ENCODE assay signal across 1 cellular context in the genomic region with DNA sequence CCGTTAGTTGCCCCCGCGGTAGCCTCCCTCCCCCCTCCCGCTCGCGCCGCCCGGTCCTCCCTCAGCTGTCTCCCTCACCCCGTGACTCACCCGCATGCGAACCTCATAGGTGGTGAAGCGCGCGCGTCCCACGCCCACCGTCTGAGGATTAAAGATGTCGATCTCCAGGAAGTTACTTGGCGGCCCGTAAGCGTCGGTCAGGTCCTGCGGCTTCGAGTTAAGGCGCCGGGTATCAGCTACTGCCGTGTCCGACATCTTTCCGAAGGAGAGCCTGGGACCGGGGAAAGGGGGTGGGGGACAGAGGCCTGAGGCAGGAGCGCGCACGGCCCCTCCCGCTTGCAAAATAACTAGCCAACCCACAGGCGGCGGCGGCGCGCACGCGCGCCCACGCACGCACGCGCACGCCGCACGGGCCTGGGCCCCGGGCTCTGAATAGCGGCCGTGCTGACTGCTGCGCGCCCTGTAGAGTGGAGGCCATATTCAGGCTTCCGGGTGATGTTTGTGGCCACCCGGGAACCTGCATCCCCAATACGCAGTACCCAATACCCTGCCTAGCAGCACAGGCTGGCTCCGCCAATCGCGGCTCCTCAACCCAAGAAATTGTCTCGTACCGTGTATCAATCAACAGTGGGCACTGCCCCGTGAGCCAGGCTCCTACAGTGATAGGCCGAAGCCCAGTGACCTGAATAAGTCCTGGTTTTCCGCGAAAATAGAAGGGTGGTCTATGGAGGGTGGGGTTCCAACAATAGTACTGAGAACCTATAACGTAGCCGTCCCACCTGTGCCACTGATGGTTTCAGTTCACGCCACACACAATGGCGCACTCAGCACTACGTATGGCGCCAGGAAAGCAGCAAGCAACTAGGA.
TF ChIP-seq lines count a peak whose summit lies in the region.

A gene (minus strand): TSS at position 283 of the 867 bp plus-strand sequence. CDS start 28 bp downstream, at position 255.

TF ChIP-seq in K562, 482 proteins besides CTCF, POLR2A, EP300 and RAD21 (continued from another document and continues in another):
- TF ChIP-seq, protein P1, sequence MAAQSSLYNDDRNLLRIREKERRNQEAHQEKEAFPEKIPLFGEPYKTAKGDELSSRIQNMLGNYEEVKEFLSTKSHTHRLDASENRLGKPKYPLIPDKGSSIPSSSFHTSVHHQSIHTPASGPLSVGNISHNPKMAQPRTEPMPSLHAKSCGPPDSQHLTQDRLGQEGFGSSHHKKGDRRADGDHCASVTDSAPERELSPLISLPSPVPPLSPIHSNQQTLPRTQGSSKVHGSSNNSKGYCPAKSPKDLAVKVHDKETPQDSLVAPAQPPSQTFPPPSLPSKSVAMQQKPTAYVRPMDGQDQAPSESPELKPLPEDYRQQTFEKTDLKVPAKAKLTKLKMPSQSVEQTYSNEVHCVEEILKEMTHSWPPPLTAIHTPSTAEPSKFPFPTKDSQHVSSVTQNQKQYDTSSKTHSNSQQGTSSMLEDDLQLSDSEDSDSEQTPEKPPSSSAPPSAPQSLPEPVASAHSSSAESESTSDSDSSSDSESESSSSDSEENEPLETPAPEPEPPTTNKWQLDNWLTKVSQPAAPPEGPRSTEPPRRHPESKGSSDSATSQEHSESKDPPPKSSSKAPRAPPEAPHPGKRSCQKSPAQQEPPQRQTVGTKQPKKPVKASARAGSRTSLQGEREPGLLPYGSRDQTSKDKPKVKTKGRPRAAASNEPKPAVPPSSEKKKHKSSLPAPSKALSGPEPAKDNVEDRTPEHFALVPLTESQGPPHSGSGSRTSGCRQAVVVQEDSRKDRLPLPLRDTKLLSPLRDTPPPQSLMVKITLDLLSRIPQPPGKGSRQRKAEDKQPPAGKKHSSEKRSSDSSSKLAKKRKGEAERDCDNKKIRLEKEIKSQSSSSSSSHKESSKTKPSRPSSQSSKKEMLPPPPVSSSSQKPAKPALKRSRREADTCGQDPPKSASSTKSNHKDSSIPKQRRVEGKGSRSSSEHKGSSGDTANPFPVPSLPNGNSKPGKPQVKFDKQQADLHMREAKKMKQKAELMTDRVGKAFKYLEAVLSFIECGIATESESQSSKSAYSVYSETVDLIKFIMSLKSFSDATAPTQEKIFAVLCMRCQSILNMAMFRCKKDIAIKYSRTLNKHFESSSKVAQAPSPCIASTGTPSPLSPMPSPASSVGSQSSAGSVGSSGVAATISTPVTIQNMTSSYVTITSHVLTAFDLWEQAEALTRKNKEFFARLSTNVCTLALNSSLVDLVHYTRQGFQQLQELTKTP (IDR thresholded peaks at IDR 0.05; ENCODE audit: low read depth in 1 of 2, partially characterized antibody in 2 of 2): no peak
- TF ChIP-seq RUNX1 (IDR thresholded peaks at IDR 0.05; ENCODE audit: low read depth) (no peak), ATF1 (CRISPR knock-in tag; IDR thresholded peaks at IDR 0.05) (peak; percentile 65), ATF1 (tag; IDR thresholded peaks at IDR 0.05) (peak; percentile 88), XRCC5 (IDR thresholded peaks at IDR 0.05; ENCODE audit: low read depth, low read length) (peak; percentile 98), ZNF212 (CRISPR knock-in tag; IDR thresholded peaks at IDR 0.05) (no peak), ZNF41 (CRISPR knock-in tag; conservative IDR thresholded peaks at IDR 0.05) (0 out of 2 replicates have a peak, but pooled peaks have one; percentile 12), POLR2G (IDR thresholded peaks at IDR 0.05; ENCODE audit: low read depth, low read length) (peak; percentile 82), NBN (IDR thresholded peaks at IDR 0.05; ENCODE audit: low read depth) (no peak), NCOA1 (IDR thresholded peaks at IDR 0.05; ENCODE audit: low read depth) (peak; percentile 74), HNRNPK (IDR thresholded peaks at IDR 0.05; ENCODE audit: low read depth, low read length, poor library complexity, severe bottlenecking) (peak; percentile 72), TOE1 (IDR thresholded peaks at IDR 0.05; ENCODE audit: borderline replicate concordance) (peak; percentile 76), TOE1 (CRISPR knock-in tag; IDR thresholded peaks at IDR 0.05; ENCODE audit: borderline replicate concordance, low read depth) (no peak), NFIC (IDR thresholded peaks at IDR 0.05) (peak; percentile 29), NCOA6 (IDR thresholded peaks at IDR 0.05) (peak; percentile 88), ARID1B (IDR thresholded peaks at IDR 0.05) (peak; percentile 22; the same call in 1 of the 2 replicates), CBFA2T3 (IDR thresholded peaks at IDR 0.05) (peak; percentile 99), TEAD1 (CRISPR knock-in tag; IDR thresholded peaks at IDR 0.05) (0 out of 4 replicates have a peak, but pooled peaks of 1 of the 2 experiments have one; percentile 33), THRAP3 (IDR thresholded peaks at IDR 0.05; ENCODE audit: borderline replicate concordance) (no peak), PCBP1 (IDR thresholded peaks at IDR 0.05; ENCODE audit: low read depth, low read length, poor library complexity, severe bottlenecking) (peak; percentile 88), GTF2E2 (tag; IDR thresholded peaks at IDR 0.05) (0 out of 2 replicates have a peak, but pooled peaks have one; percentile 45), ZFX (CRISPR knock-in tag; IDR thresholded peaks at IDR 0.05) (peak; percentile 22; the same call in 1 of the 2 replicates), NEUROD1 (IDR thresholded peaks at IDR 0.05; ENCODE audit: borderline replicate concordance, low read depth, low read length, partially characterized antibody) (peak; percentile 27), RBFOX2 (IDR thresholded peaks at IDR 0.05; ENCODE audit: low read depth, low read length) (peak; percentile 80), RFX5 (IDR thresholded peaks at IDR 0.05; ENCODE audit: low read depth, low read length) (peak; percentile 89), SMAD4 (CRISPR knock-in tag; conservative IDR thresholded peaks at IDR 0.05) (peak; percentile 95), SP1 (CRISPR knock-in tag; IDR thresholded peaks at IDR 0.05) (0 out of 2 replicates have a peak, but pooled peaks have one; percentile 29), HNRNPL (IDR thresholded peaks at IDR 0.05; ENCODE audit: low read depth, low read length) (0 out of 2 replicates have a peak, but pooled peaks have one; percentile 63), ARNT (IDR thresholded peaks at IDR 0.05) (no peak)
- TF ChIP-seq, protein P2, sequence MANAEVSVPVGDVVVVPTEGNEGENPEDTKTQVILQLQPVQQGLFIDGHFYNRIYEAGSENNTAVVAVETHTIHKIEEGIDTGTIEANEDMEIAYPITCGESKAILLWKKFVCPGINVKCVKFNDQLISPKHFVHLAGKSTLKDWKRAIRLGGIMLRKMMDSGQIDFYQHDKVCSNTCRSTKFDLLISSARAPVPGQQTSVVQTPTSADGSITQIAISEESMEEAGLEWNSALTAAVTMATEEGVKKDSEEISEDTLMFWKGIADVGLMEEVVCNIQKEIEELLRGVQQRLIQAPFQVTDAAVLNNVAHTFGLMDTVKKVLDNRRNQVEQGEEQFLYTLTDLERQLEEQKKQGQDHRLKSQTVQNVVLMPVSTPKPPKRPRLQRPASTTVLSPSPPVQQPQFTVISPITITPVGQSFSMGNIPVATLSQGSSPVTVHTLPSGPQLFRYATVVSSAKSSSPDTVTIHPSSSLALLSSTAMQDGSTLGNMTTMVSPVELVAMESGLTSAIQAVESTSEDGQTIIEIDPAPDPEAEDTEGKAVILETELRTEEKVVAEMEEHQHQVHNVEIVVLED (CRISPR knock-in tag; IDR thresholded peaks at IDR 0.05): peak; percentile 99
- TF ChIP-seq, protein P3, sequence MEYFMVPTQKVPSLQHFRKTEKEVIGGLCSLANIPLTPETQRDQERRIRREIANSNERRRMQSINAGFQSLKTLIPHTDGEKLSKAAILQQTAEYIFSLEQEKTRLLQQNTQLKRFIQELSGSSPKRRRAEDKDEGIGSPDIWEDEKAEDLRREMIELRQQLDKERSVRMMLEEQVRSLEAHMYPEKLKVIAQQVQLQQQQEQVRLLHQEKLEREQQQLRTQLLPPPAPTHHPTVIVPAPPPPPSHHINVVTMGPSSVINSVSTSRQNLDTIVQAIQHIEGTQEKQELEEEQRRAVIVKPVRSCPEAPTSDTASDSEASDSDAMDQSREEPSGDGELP (CRISPR knock-in tag; IDR thresholded peaks at IDR 0.05; ENCODE audit: borderline replicate concordance): peak; percentile 90
- TF ChIP-seq, protein P4, sequence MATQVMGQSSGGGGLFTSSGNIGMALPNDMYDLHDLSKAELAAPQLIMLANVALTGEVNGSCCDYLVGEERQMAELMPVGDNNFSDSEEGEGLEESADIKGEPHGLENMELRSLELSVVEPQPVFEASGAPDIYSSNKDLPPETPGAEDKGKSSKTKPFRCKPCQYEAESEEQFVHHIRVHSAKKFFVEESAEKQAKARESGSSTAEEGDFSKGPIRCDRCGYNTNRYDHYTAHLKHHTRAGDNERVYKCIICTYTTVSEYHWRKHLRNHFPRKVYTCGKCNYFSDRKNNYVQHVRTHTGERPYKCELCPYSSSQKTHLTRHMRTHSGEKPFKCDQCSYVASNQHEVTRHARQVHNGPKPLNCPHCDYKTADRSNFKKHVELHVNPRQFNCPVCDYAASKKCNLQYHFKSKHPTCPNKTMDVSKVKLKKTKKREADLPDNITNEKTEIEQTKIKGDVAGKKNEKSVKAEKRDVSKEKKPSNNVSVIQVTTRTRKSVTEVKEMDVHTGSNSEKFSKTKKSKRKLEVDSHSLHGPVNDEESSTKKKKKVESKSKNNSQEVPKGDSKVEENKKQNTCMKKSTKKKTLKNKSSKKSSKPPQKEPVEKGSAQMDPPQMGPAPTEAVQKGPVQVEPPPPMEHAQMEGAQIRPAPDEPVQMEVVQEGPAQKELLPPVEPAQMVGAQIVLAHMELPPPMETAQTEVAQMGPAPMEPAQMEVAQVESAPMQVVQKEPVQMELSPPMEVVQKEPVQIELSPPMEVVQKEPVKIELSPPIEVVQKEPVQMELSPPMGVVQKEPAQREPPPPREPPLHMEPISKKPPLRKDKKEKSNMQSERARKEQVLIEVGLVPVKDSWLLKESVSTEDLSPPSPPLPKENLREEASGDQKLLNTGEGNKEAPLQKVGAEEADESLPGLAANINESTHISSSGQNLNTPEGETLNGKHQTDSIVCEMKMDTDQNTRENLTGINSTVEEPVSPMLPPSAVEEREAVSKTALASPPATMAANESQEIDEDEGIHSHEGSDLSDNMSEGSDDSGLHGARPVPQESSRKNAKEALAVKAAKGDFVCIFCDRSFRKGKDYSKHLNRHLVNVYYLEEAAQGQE (CRISPR knock-in tag; IDR thresholded peaks at IDR 0.05; ENCODE audit: low read depth): 0 out of 2 replicates have a peak, but pooled peaks have one; percentile 36
- TF ChIP-seq, protein P5, sequence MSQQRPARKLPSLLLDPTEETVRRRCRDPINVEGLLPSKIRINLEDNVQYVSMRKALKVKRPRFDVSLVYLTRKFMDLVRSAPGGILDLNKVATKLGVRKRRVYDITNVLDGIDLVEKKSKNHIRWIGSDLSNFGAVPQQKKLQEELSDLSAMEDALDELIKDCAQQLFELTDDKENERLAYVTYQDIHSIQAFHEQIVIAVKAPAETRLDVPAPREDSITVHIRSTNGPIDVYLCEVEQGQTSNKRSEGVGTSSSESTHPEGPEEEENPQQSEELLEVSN (IDR thresholded peaks at IDR 0.05; ENCODE audit: borderline replicate concordance in 1 of 2, extremely low read depth in 1 of 2, insufficient read depth in 1 of 2, insufficient read length in 1 of 2, low read depth in 1 of 2, low read length in 1 of 2, poor library complexity in 1 of 2, severe bottlenecking in 1 of 2): peak; percentile 19 to 46
- TF ChIP-seq, protein P6, sequence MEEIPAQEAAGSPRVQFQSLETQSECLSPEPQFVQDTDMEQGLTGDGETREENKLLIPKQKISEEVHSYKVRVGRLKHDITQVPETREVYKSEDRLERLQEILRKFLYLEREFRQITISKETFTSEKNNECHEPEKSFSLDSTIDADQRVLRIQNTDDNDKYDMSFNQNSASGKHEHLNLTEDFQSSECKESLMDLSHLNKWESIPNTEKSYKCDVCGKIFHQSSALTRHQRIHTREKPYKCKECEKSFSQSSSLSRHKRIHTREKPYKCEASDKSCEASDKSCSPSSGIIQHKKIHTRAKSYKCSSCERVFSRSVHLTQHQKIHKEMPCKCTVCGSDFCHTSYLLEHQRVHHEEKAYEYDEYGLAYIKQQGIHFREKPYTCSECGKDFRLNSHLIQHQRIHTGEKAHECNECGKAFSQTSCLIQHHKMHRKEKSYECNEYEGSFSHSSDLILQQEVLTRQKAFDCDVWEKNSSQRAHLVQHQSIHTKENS (CRISPR knock-in tag; IDR thresholded peaks at IDR 0.05): no peak
- TF ChIP-seq, protein P7, sequence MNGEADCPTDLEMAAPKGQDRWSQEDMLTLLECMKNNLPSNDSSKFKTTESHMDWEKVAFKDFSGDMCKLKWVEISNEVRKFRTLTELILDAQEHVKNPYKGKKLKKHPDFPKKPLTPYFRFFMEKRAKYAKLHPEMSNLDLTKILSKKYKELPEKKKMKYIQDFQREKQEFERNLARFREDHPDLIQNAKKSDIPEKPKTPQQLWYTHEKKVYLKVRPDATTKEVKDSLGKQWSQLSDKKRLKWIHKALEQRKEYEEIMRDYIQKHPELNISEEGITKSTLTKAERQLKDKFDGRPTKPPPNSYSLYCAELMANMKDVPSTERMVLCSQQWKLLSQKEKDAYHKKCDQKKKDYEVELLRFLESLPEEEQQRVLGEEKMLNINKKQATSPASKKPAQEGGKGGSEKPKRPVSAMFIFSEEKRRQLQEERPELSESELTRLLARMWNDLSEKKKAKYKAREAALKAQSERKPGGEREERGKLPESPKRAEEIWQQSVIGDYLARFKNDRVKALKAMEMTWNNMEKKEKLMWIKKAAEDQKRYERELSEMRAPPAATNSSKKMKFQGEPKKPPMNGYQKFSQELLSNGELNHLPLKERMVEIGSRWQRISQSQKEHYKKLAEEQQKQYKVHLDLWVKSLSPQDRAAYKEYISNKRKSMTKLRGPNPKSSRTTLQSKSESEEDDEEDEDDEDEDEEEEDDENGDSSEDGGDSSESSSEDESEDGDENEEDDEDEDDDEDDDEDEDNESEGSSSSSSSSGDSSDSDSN (IDR thresholded peaks at IDR 0.05; ENCODE audit: borderline replicate concordance in 1 of 2, low read depth in 2 of 2, low read length in 2 of 2): no peak
- TF ChIP-seq, protein P8, sequence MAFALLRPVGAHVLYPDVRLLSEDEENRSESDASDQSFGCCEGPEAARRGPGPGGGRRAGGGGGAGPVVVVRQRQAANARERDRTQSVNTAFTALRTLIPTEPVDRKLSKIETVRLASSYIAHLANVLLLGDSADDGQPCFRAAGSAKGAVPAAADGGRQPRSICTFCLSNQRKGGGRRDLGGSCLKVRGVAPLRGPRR (CRISPR knock-in tag; IDR thresholded peaks at IDR 0.05): no peak
- TF ChIP-seq, protein P9, sequence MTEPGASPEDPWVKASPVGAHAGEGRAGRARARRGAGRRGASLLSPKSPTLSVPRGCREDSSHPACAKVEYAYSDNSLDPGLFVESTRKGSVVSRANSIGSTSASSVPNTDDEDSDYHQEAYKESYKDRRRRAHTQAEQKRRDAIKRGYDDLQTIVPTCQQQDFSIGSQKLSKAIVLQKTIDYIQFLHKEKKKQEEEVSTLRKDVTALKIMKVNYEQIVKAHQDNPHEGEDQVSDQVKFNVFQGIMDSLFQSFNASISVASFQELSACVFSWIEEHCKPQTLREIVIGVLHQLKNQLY (CRISPR knock-in tag; conservative IDR thresholded peaks at IDR 0.05): no peak
